ENCODE assay signal across 23 cellular contexts in genomic region chr3:190359813-190360212, GRCh38. TPM values are rescaled to one million over a fixed set of nuclear protein-coding genes. Genes with fewer than 3 reads are reported as not detected.
DNase-seq lines count a peak whose midpoint lies in the region; ATAC-seq, FAIRE-seq and TF ChIP-seq lines count a peak whose summit lies in the region.
"Had no signal": no experiment of that assay in that cellular context is flagged by ENCODE, and none has a peak within 500 bp of the region (broad histone marks: within the 10 kb centered on the region; RNA-seq: fewer than 3 reads in every experiment).

No MANE protein-coding gene starts in this region.

- no peaks in the 10 kb centered on the region for H3K36me3 ChIP-seq in PC-9 (ENCODE audit: low read depth)
- H3K36me3 ChIP-seq: BE2C, HAP-1 had no signal

- no peaks in the 10 kb centered on the region for H3F3A ChIP-seq in PC-9 (ENCODE audit: insufficient read depth, low read depth)

- H3K9me3 ChIP-seq in PC-9 (ENCODE audit: insufficient read depth, low read depth) = no peaks in the 10 kb centered on the region
- H3K9me3 ChIP-seq: BE2C, HAP-1 had no signal

- CTCF ChIA-PET in PC-9 (lab: Charles Lee) = no interaction called here

- intact Hi-C loops in PC-9 (cut with micrococcal nuclease; ENCODE audit: unreplicated experiment) (no loop called here), left colon (cut with DNase I, micrococcal nuclease) (no loop called here)

- no peak overlapping the region for H3K4me2 ChIP-seq in PC-9

- ATAC-seq in left colon (peak; percentile 50), omental fat pad (ENCODE audit: low FRiP score) (peak; percentile 53)

- no peak overlapping the region for H3K4me3 ChIP-seq in PC-9
- H3K4me3 ChIP-seq: HAP-1 had no signal

- BruUV-seq in PC-9 (replicated peaks; lab: Mats Ljungman, UMichigan) = no TSS peak

- TF ChIP-seq CTCF in PC-9 (conservative IDR thresholded peaks at IDR 0.05) (no peak), omental fat pad (IDR thresholded peaks at IDR 0.05) (no peak)

- peak; percentile 70 for FAIRE-seq in GM12892 (lab: Jason Lieb, UNC)
- FAIRE-seq: A204.1, D721Med had no signal

- no peaks in the 10 kb centered on the region for H3K79me2 ChIP-seq in PC-9 (ENCODE audit: low read depth)

- H3K27ac ChIP-seq in PC-9 = no peak overlapping the region

- POLR2A ChIA-PET in PC-9 (lab: Charles Lee; ENCODE audit: unreplicated experiment) = no interaction called here

- H2AFZ ChIP-seq in PC-9 = peak overlapping the region; percentile 63

- TF ChIP-seq POLR2A in GM12892 (IDR thresholded peaks at IDR 0.05; ENCODE audit: low read depth, low read length) = no peak

- H3K9me2 ChIP-seq in PC-9 (ENCODE audit: insufficient read depth) = no peaks in the 10 kb centered on the region

- no peaks in the 10 kb centered on the region for H4K20me1 ChIP-seq in PC-9 (ENCODE audit: insufficient read depth)

- DNase-seq in GM12892 (ENCODE audit: insufficient read length) (no peak), PC-9 (no peak), left colon (no peak), omental fat pad (ENCODE audit: low spot score) (no peak), NCI-H128 (lab: John Stamatoyannopoulos, UW; ENCODE audit: unreplicated experiment) (no peak), NCI-H2107 treated with DMSO at 0.1 percent for 48 hours (lab: John Stamatoyannopoulos, UW; ENCODE audit: unreplicated experiment) (no peak), kidney tubule cell (ENCODE audit: low spot score) (no peak)
- no peak for DNase-seq in activated naive CD4-positive, alpha-beta T cell treated with anti-CD3 and anti-CD28 coated beads, Interleukin-2, amount 50 U/mL, for 16 hours
- DNase-seq: BE2C, DMS53, GF-D8, KBM-7, NCI-H1092 treated with DMSO at 0.1 percent for 48 hours, NCI-H146, NCI-H2029, NCI-H510A treated with DMSO at 0.1 percent for 48 hours, NCI-H774, Right ventricle myocardium superior had no signal

- H3K4me1 ChIP-seq in PC-9 (replicated peaks; ENCODE audit: insufficient read depth) = peaks cover 10% of the 10 kb centered on the region; the same call in 1 of the 2 replicates
- H3K4me1 ChIP-seq: BE2C, HAP-1 had no signal

- H3K27me3 ChIP-seq in PC-9 (ENCODE audit: insufficient read depth, low read depth) = no peaks in the 10 kb centered on the region
- H3K27me3 ChIP-seq: BE2C had no signal

RNA-seq across cellular contexts. Expression of gene CLDN16, which starts 28.1 kb away (rescaled TPM):
- polyA plus RNA-seq in GM12892 (2012; ENCODE audit: missing spikeins) = 3.3 TPM
- total RNA-seq in PC-9 (2021) (0.20 and 0.46 TPM in 2 replicates), left colon (under 1 TPM in 1 of 2 donors, not detected in 1; 0.09 TPM), omental fat pad (under 1 TPM in 1 of 4 donors, not detected in 3; 0.37 TPM)
- total RNA-seq: OCI-LY7, Right ventricle myocardium superior, SK-MEL-5 had no signal

RNA-seq across cellular contexts. Expression of gene CLDN1, which starts 37.6 kb away (rescaled TPM):
- 0.59 TPM for polyA plus RNA-seq in GM12892 (2012; ENCODE audit: missing spikeins)
- total RNA-seq in PC-9 (2021) = 25.9 and 27.1 TPM in 2 replicates
- total RNA-seq in left colon = 1 to 10 TPM in 1 of 2 donors, under 1 TPM in 1; 0.59 to 2.6 TPM
- total RNA-seq in omental fat pad = 100 to 1,000 TPM in 1 of 4 donors, 10 to 100 TPM in 2, 1 to 10 TPM in 1; 2.7 to 184 (median 58.3) TPM
- total RNA-seq: OCI-LY7, Right ventricle myocardium superior had no signal
